ENCODE assay signal across 8 cellular contexts in the genomic region with DNA sequence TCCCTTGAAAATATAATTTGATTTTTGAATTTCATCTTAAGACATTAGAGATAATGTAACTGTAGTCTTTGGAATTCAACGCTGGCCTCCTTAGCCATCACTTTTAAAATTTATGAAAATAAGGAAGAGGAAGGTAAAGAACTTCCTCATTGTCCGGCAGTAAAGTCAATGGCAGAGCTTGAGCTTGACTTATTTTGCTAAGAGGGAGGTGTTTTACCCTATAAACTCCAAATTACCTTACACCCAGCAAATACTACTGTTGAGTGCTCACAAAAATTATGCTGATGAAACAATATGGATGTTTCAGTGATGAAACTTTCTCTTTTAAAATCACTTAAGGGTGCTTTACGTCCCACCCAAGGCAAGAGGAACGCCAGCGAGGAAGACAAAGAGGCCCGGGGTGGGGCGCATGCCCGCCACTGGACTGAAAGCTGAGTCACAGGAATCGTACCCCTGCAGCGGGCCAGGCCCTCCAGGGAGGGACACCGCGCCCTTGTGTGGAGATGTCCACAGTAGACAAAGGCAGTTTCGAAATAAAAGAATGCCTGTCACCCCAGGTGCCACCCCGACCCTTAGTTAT. TPM values are rescaled to one million over a fixed set of nuclear protein-coding genes. Genes with fewer than 3 reads are reported as not detected.
DNase-seq lines count a peak whose midpoint lies in the region; ATAC-seq and TF ChIP-seq lines count a peak whose summit lies in the region.

No MANE protein-coding gene starts in this region.

- H3K4me3 ChIP-seq in OCI-LY1 (ENCODE audit: low read depth, low read length, poor library complexity, severe bottlenecking), result peak overlapping the region; percentile 100
- H3K4me3 ChIP-seq in ovary, result peak overlapping the region; percentile 54

- peak; percentile 74 for DNase-seq in SIG-M5 treated with dmso at 0.1 percent for 504 hours (lab: John Stamatoyannopoulos, UW; ENCODE audit: unreplicated experiment)
- DNase-seq in SIG-M5 (lab: John Stamatoyannopoulos, UW), result no peak
- DNase-seq in activated naive CD8-positive, alpha-beta T cell treated with anti-CD3 and anti-CD28 coated beads, Interleukin-2, amount 10 ng/mL, durations not matched to agents 7 days and 5 days, result peak; percentile 56
- peak; percentile 80 for DNase-seq in cardiac septum (ENCODE audit: low spot score)
- peak; percentile 48 to 71 (median 68) for DNase-seq in ovary
- DNase-seq in DMS53 (lab: John Stamatoyannopoulos, UW), result no peak
- no peak for DNase-seq in cerebellar nuclear complex (lab: John Stamatoyannopoulos, UW)

- H2AFZ ChIP-seq in OCI-LY1 (ENCODE audit: low read length), result no peak overlapping the region

- TF ChIP-seq EP300 in ovary (IDR thresholded peaks at IDR 0.05), result no peak

- peak overlapping the region; percentile 78 for H3K4me2 ChIP-seq in OCI-LY1 (ENCODE audit: low read length)

- TF ChIP-seq CTCF in OCI-LY1 (IDR thresholded peaks at IDR 0.05; ENCODE audit: low read length) (no peak), ovary (IDR thresholded peaks at IDR 0.05) (no peak)

- peaks cover 25% of the 10 kb centered on the region for H3F3A ChIP-seq in OCI-LY1 (ENCODE audit: insufficient read depth, low read length)

- H3K36me3 ChIP-seq in OCI-LY1 (ENCODE audit: insufficient read depth, low read length) (peaks cover 27% of the 10 kb centered on the region), ovary (no peaks in the 10 kb centered on the region)

- H3K9me2 ChIP-seq in OCI-LY1 (ENCODE audit: low read depth, low read length), result no peaks in the 10 kb centered on the region

- H3K4me1 Mint-ChIP-seq in activated naive CD8-positive, alpha-beta T cell treated with anti-CD3 and anti-CD28 coated beads, Interleukin-2, amount 10 ng/mL, durations not matched to agents 7 days and 5 days, result peaks cover 38% of the 10 kb centered on the region

- no peaks in the 10 kb centered on the region for H3K9me3 Mint-ChIP-seq in activated naive CD8-positive, alpha-beta T cell treated with anti-CD3 and anti-CD28 coated beads, Interleukin-2, amount 10 ng/mL, durations not matched to agents 7 days and 5 days

- peaks cover 62% of the 10 kb centered on the region for H3K4me1 ChIP-seq in OCI-LY1 (ENCODE audit: insufficient read depth, low read length, severe bottlenecking)
- H3K4me1 ChIP-seq in ovary (ENCODE audit: insufficient read depth), result no peaks in the 10 kb centered on the region

- H3K27me3 Mint-ChIP-seq in activated naive CD8-positive, alpha-beta T cell treated with anti-CD3 and anti-CD28 coated beads, Interleukin-2, amount 10 ng/mL, durations not matched to agents 7 days and 5 days, result no peaks in the 10 kb centered on the region

- H3K27ac Mint-ChIP-seq in activated naive CD8-positive, alpha-beta T cell treated with anti-CD3 and anti-CD28 coated beads, Interleukin-2, amount 10 ng/mL, durations not matched to agents 7 days and 5 days, result peak overlapping the region; percentile 98

- peak overlapping the region; percentile 97 for H3K4me3 Mint-ChIP-seq in activated naive CD8-positive, alpha-beta T cell treated with anti-CD3 and anti-CD28 coated beads, Interleukin-2, amount 10 ng/mL, durations not matched to agents 7 days and 5 days

- peaks cover 36% of the 10 kb centered on the region for H3K36me3 Mint-ChIP-seq in activated naive CD8-positive, alpha-beta T cell treated with anti-CD3 and anti-CD28 coated beads, Interleukin-2, amount 10 ng/mL, durations not matched to agents 7 days and 5 days

- peak; percentile 14 for ATAC-seq in activated naive CD8-positive, alpha-beta T cell treated with anti-CD3 and anti-CD28 coated beads, Interleukin-2, amount 10 ng/mL, durations not matched to agents 7 days and 5 days (ENCODE audit: low read depth)

- TF ChIP-seq POLR2A in ovary (IDR thresholded peaks at IDR 0.05), result no peak

- H3K27me3 ChIP-seq in OCI-LY1 (ENCODE audit: insufficient read depth, low read length) (no peaks in the 10 kb centered on the region), ovary (no peaks in the 10 kb centered on the region)

- WGBS in ovary, 3 donors, result 13 to 35% (median 22%) methylated on average over 14 of the region's 14 CpGs

- H3K79me2 ChIP-seq in OCI-LY1 (ENCODE audit: insufficient read depth, low read length), result peaks cover 29% of the 10 kb centered on the region

- intact Hi-C loops in cardiac septum (cut with DNase I) (loop anchor here (2.0 to 10.0 kb wide), 3 partner anchors 128 to 514 kb away; no protein-coding TSS in a partner anchor), ovary (cut with DNase I) (loop anchor here in 3 of 4 donors (5.0 to 10.0 kb wide), 4 partner anchors 120 to 513 kb away; no protein-coding TSS in a partner anchor)

- H3K9ac ChIP-seq in OCI-LY1 (ENCODE audit: low read length), result peak overlapping the region; percentile 100

- POLR2A ChIA-PET in activated naive CD8-positive, alpha-beta T cell treated with anti-CD3 and anti-CD28 coated beads, Interleukin-2, amount 10 ng/mL, durations not matched to agents 7 days and 5 days (lab: Charles Lee), result interaction anchor here (1.1 to 20.9 kb wide), 9 partner anchors 9 to 761 kb away, joined by 3 to 942 read pairs (median 12); a partner anchor contains a TSS

- H4K20me1 ChIP-seq in OCI-LY1 (ENCODE audit: insufficient read depth, low read length), result no peaks in the 10 kb centered on the region

- H3K9me3 ChIP-seq in OCI-LY1 (ENCODE audit: low read length) (no peaks in the 10 kb centered on the region), ovary (no peaks in the 10 kb centered on the region)

- H3K27ac ChIP-seq in OCI-LY1 (ENCODE audit: low read depth, low read length, poor library complexity, severe bottlenecking) (peak overlapping the region; percentile 97), ovary (peak overlapping the region; percentile 34 to 84)

RNA-seq across cellular contexts. Expression of a gene that starts 0.6 kb away (rescaled TPM):
- 1,000 to 10,000 TPM; 8,001 to 8,464 TPM for total RNA-seq in activated naive CD8-positive, alpha-beta T cell treated with anti-CD3 and anti-CD28 coated beads, Interleukin-2, amount 10 ng/mL, durations not matched to agents 7 days and 5 days
- total RNA-seq in cardiac septum, result 921 TPM
- total RNA-seq in ovary, result 1,000 to 10,000 TPM; 1,993 to 2,559 (median 2,105) TPM
- polyA plus RNA-seq in ovary, result 1,000 to 10,000 TPM; 3,725 to 5,006 TPM

Comparison
In these comparisons a context has a peak if more than half of its experiments do, and no peak if none do; other contexts are left out.
1. DNase-seq: peak in SIG-M5 treated with dmso at 0.1 percent for 504 hours (single experiment), activated naive CD8-positive, alpha-beta T cell treated with anti-CD3 and anti-CD28 coated beads, Interleukin-2, amount 10 ng/mL, durations not matched to agents 7 days and 5 days (single experiment), cardiac septum (single experiment) and ovary (5 of 5); none in SIG-M5 (single experiment), DMS53 (single experiment) and cerebellar nuclear complex (0 of 2).